31 cellular contexts compared by ENCODE assay signal in genomic region chr12:91651728-91652127, GRCh38.
"Had no signal": no experiment of that assay in that cellular context is flagged by ENCODE, and none has a peak within 500 bp of the region (broad histone marks: within the 10 kb centered on the region; RNA-seq: fewer than 3 reads in every experiment).

No MANE protein-coding gene starts in this region.

- H3K9me3 ChIP-seq: body of pancreas had no signal

- H3K36me3 Mint-ChIP-seq: activated CD4-positive, alpha-beta memory T cell treated with anti-CD3 and anti-CD28 coated beads for 36 hours; activated naive CD4-positive, alpha-beta T cell treated with anti-CD3 and anti-CD28 coated beads, Interleukin-2, amount 50 U/mL, for 72 hours had no signal

- H3K36me3 ChIP-seq: adrenal gland had no signal

- H3K4me3 ChIP-seq: adrenal gland, body of pancreas, K562, PC-9 had no signal

- H3K9me3 Mint-ChIP-seq: activated B cell treated with CpG ODN at 0.5 μM for 24 hours; activated CD4-positive, alpha-beta memory T cell treated with anti-CD3 and anti-CD28 coated beads for 36 hours had no signal

- H3K4me3 Mint-ChIP-seq: activated B cell treated with CpG ODN at 0.5 μM for 24 hours; activated CD4-positive, alpha-beta memory T cell treated with anti-CD3 and anti-CD28 coated beads for 36 hours; activated naive CD4-positive, alpha-beta T cell treated with anti-CD3 and anti-CD28 coated beads for 36 hours; activated T-cell treated with anti-CD3 and anti-CD28 coated beads, Interleukin-2, amount 50 U/mL, for 4 hours; activated T-helper 1 cell treated with anti-CD3 and anti-CD28 coated beads, Interleukin-12 subunit alpha, Interleukin-12 subunit beta, Interleukin-2, Interleukin-4 antibody, amounts not matched to agents 30 ng/mL and 10 ng/mL and 1 ng/mL, durations not matched to agents 14 hours and 24 hours and 36 hours had no signal

- H3K27ac Mint-ChIP-seq: activated B cell treated with CpG ODN at 0.5 μM for 24 hours; activated CD4-positive, alpha-beta memory T cell treated with anti-CD3 and anti-CD28 coated beads for 36 hours; activated naive CD4-positive, alpha-beta T cell treated with anti-CD3 and anti-CD28 coated beads for 36 hours; activated naive CD4-positive, alpha-beta T cell treated with anti-CD3 and anti-CD28 coated beads, Interleukin-2, amount 50 U/mL, for 72 hours; activated T-helper 1 cell treated with anti-CD3 and anti-CD28 coated beads, Interleukin-12 subunit alpha, Interleukin-12 subunit beta, Interleukin-2, Interleukin-4 antibody, amounts not matched to agents 30 ng/mL and 10 ng/mL and 1 ng/mL, durations not matched to agents 14 hours and 24 hours and 36 hours had no signal

- DNase-seq: activated B cell treated with CpG ODN at 0.5 μM for 24 hours; activated CD4-positive, alpha-beta memory T cell treated with anti-CD3 and anti-CD28 coated beads for 36 hours; activated CD4-positive, alpha-beta T cell treated with anti-CD3 and anti-CD28 coated beads for 4 hours; activated CD4-positive, alpha-beta T cell treated with anti-CD3 and anti-CD28 coated beads, Interleukin-2, amount 50 U/mL, for 1 hour; activated CD4-positive, CD25-positive, alpha-beta regulatory T cell treated with anti-CD3 and anti-CD28 coated beads, Interleukin-2, amount 50 U/mL, for 72 hours; activated CD8-positive, alpha-beta memory T cell treated with anti-CD3 and anti-CD28 coated beads, Interleukin-2, amount 50 U/mL, for 4 hours; activated gamma-delta T cell treated with Interleukin-2 at 50 U/mL for 16 hours; activated naive CD4-positive, alpha-beta T cell treated with anti-CD3 and anti-CD28 coated beads for 36 hours; activated T-cell treated with anti-CD3 and anti-CD28 coated beads for 4 hours; activated T-cell treated with anti-CD3 and anti-CD28 coated beads, Interleukin-2, amount 50 U/mL, for 4 hours; adrenal gland; body of pancreas; NCI-H1105; NCI-H1417 treated with DMSO at 0.1 percent for 48 hours; NCI-H187 treated with DMSO at 0.1 percent for 48 hours; NCI-H2081; NCI-H345; NCI-H524 treated with DMSO at 0.1 percent for 48 hours; NK-92 treated with Interleukin-12 subunit alpha and Interleukin-12 subunit beta, amount 100 ng/mL, for 24 hours; PC-9; SW 1271; T-helper 1 cell; T-helper 2 cell; T-helper 9 cell had no signal

- H3K27me3 ChIP-seq: adrenal gland, body of pancreas had no signal

- H3K4me1 Mint-ChIP-seq: activated B cell treated with CpG ODN at 0.5 μM for 24 hours had no signal

- ATAC-seq: activated naive CD4-positive, alpha-beta T cell treated with anti-CD3 and anti-CD28 coated beads, Interleukin-2, amount 50 U/mL, for 72 hours; activated T-cell treated with anti-CD3 and anti-CD28 coated beads, Interleukin-2, amount 50 U/mL, for 4 hours; body of pancreas; K562; Right ventricle myocardium inferior had no signal

- FAIRE-seq: astrocyte, bronchial epithelial cell, K562, RCC 7860 had no signal
